ENCODE assay signal across 17 cellular contexts in genomic region chr2:170461875-170462274, GRCh38.
DNase-seq lines count a peak whose midpoint lies in the region; ATAC-seq and TF ChIP-seq lines count a peak whose summit lies in the region.
"Had no signal": no experiment of that assay in that cellular context is flagged by ENCODE, and none has a peak within 500 bp of the region (broad histone marks: within the 10 kb centered on the region; RNA-seq: fewer than 3 reads in every experiment).

No MANE protein-coding gene starts in this region.

- H3K9me3 ChIP-seq in liver (ENCODE audit: control insufficient read depth in 4 of 4, low read length in 3 of 4), result no peaks in the 10 kb centered on the region
- H3K9me3 ChIP-seq: transverse colon had no signal

- no peak for TF ChIP-seq POLR2A in GM18505 (IDR thresholded peaks at IDR 0.05; ENCODE audit: borderline replicate concordance, extremely low read depth, insufficient read depth, insufficient read length)

- peak; percentile 9 for DNase-seq in NCI-H1092 treated with DMSO at 0.1 percent for 48 hours (lab: John Stamatoyannopoulos, UW)
- no peak for DNase-seq in NCI-H1092 (lab: John Stamatoyannopoulos, UW)
- DNase-seq in NCI-H1694 treated with DMSO at 0.1 percent for 48 hours (lab: John Stamatoyannopoulos, UW), result peak; percentile 67
- DNase-seq in dermis blood vessel endothelial cell, result peak; percentile 19
- no peak for DNase-seq in nucleus accumbens (lab: John Stamatoyannopoulos, UW)
- no peak for DNase-seq in SIG-M5 treated with dmso at 0.1 percent for 504 hours (lab: John Stamatoyannopoulos, UW; ENCODE audit: unreplicated experiment)
- DNase-seq: 8988T; activated CD4-positive, alpha-beta memory T cell treated with anti-CD3 and anti-CD28 coated beads, Interleukin-2, amount 10 ng/mL, durations not matched to agents 7 days and 5 days; activated naive CD8-positive, alpha-beta T cell treated with anti-CD3 and anti-CD28 coated beads for 36 hours; activated T-cell treated with anti-CD3 and anti-CD28 coated beads, Interleukin-2, amount 50 U/mL, for 72 hours; C1 segment of cervical spinal cord; foreskin melanocyte; nephron progenitor cell; stimulated activated naive CD4-positive, alpha-beta T cell; transverse colon had no signal

- TF ChIP-seq CTCF in liver (IDR thresholded peaks at IDR 0.05; ENCODE audit: low read depth, low read length, missing input control), result peak; percentile 13

- H3K27me3 ChIP-seq in liver (ENCODE audit: control insufficient read depth in 4 of 4, insufficient read depth in 4 of 4, low read length in 3 of 4), result no peaks in the 10 kb centered on the region
- H3K27me3 ChIP-seq: transverse colon had no signal

- ATAC-seq in GM18505 (IDR thresholded peaks at IDR 0.05; ENCODE audit: unreplicated experiment), result no peak
- ATAC-seq: activated T-cell treated with anti-CD3 and anti-CD28 coated beads, Interleukin-2, amount 50 U/mL, for 72 hours had no signal

- H3K27ac ChIP-seq in liver (ENCODE audit: low read depth in 1 of 2, low read length in 2 of 2), result no peak overlapping the region
- H3K27ac ChIP-seq: transverse colon had no signal

- no peak overlapping the region for H3K9ac ChIP-seq in liver (ENCODE audit: low read depth in 1 of 2, low read length in 2 of 2)

- peaks cover 4 to 20% (median 9%) of the 10 kb centered on the region in 4 donors for H3K4me1 ChIP-seq in liver (ENCODE audit: control insufficient read depth in 4 of 4, insufficient read depth in 4 of 4, low read length in 3 of 4)
- H3K4me1 ChIP-seq: transverse colon had no signal

- 95% methylated on average over 4 of the region's 4 CpGs for WGBS in liver

- TF ChIP-seq RAD21 in liver (IDR thresholded peaks at IDR 0.05), result peak; percentile 61 to 63

- H3K36me3 ChIP-seq in liver (ENCODE audit: control insufficient read depth in 4 of 4, insufficient read depth in 3 of 4, low read depth in 1 of 4, low read length in 3 of 4), result no peaks in the 10 kb centered on the region
- H3K36me3 ChIP-seq: transverse colon had no signal

- H3K4me3 ChIP-seq in liver (ENCODE audit: low read depth in 1 of 3, low read length in 3 of 3), result no peak overlapping the region
- H3K4me3 ChIP-seq: transverse colon had no signal

TF ChIP-seq in liver, 16 proteins besides CTCF, POLR2A, EP300 and RAD21:
- TF ChIP-seq TAF1 (conservative IDR thresholded peaks at IDR 0.05) (no peak), SP1 (IDR thresholded peaks at IDR 0.05) (no peak), HNF4G (IDR thresholded peaks at IDR 0.05) (no peak), JUND (IDR thresholded peaks at IDR 0.05) (no peak), HNF4A (conservative IDR thresholded peaks at IDR 0.05) (no peak), RXRA (IDR thresholded peaks at IDR 0.05) (no peak), REST (IDR thresholded peaks at IDR 0.05) (no peak), FOXA2 (IDR thresholded peaks at IDR 0.05) (no peak), EGR1 (IDR thresholded peaks at IDR 0.05; ENCODE audit: low read depth in 2 of 2) (no peak), FOXA1 (IDR thresholded peaks at IDR 0.05) (no peak), NR2F2 (IDR thresholded peaks at IDR 0.05) (no peak), GABPA (IDR thresholded peaks at IDR 0.05 in 1 of 2, conservative IDR thresholded peaks at IDR 0.05 in 1 of 2) (no peak), YY1 (IDR thresholded peaks at IDR 0.05) (no peak)
- TF ChIP-seq, protein P1, sequence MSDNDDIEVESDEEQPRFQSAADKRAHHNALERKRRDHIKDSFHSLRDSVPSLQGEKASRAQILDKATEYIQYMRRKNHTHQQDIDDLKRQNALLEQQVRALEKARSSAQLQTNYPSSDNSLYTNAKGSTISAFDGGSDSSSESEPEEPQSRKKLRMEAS (IDR thresholded peaks at IDR 0.05), result no peak
- TF ChIP-seq, protein P2, sequence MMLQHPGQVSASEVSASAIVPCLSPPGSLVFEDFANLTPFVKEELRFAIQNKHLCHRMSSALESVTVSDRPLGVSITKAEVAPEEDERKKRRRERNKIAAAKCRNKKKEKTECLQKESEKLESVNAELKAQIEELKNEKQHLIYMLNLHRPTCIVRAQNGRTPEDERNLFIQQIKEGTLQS (IDR thresholded peaks at IDR 0.05), result no peak
- TF ChIP-seq, protein P3, sequence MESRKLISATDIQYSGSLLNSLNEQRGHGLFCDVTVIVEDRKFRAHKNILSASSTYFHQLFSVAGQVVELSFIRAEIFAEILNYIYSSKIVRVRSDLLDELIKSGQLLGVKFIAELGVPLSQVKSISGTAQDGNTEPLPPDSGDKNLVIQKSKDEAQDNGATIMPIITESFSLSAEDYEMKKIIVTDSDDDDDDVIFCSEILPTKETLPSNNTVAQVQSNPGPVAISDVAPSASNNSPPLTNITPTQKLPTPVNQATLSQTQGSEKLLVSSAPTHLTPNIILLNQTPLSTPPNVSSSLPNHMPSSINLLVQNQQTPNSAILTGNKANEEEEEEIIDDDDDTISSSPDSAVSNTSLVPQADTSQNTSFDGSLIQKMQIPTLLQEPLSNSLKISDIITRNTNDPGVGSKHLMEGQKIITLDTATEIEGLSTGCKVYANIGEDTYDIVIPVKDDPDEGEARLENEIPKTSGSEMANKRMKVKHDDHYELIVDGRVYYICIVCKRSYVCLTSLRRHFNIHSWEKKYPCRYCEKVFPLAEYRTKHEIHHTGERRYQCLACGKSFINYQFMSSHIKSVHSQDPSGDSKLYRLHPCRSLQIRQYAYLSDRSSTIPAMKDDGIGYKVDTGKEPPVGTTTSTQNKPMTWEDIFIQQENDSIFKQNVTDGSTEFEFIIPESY (IDR thresholded peaks at IDR 0.05), result no peak

Comparison
In these comparisons a context has a peak if more than half of its experiments do, and no peak if none do; other contexts are left out.
1. DNase-seq: peak in NCI-H1092 treated with DMSO at 0.1 percent for 48 hours (single experiment), NCI-H1694 treated with DMSO at 0.1 percent for 48 hours (single experiment) and dermis blood vessel endothelial cell (single experiment); none in NCI-H1092 (single experiment), nucleus accumbens (0 of 56) and SIG-M5 treated with dmso at 0.1 percent for 504 hours (single experiment).